Comparison of ENCODE assay signal across 1 cellular context in the genomic region with DNA sequence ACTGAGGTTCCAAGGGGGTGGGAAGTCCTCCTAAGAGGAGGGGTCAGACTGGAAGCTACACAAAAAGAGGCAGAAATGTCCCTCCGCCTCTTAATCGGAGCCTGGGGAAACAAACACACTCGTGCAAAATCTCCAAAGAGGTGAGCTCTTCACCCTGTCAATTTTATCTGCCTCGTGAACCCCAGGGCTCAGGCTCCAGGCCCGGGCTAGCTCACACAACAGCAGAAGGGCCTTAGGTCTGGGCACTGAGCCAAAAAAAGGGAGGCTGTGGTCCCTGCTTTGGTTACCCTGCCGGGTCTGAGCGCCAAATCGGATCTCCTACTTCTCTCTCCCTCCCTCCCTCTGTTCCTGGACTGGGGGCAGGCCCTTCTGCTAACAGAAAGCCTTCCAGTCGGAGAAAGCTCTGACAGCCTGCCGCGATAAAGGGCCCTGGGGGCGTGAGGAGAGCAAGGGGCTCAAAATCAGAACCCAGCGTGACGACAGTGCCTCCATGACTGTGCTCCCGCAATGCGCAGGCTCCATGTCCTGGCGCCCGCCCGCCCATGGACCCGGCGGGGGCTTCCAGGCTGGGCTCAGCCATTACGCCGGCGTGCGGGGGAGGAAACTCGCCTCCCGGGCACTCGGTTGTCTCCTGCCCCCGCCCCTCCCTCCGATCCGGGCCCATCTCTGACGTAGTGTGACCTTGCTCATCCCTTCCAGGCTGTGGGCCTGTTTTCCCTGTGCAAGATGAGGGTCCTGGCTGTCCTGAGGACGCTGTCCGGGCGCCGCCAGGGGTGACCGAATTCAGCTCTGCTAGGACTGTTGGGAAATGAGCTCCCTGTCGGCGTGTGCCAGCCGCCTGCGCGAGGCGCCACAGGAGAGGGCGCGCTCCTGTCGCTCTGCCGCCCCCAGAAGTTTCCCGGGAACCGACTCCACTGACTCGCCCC.
TF ChIP-seq lines count a peak whose summit lies in the region.

No MANE protein-coding gene starts in this region.

TF ChIP-seq in WTC11, 78 proteins besides CTCF, POLR2A, EP300 and RAD21 (continued from another document and continues in another):
- TF ChIP-seq, protein P1, sequence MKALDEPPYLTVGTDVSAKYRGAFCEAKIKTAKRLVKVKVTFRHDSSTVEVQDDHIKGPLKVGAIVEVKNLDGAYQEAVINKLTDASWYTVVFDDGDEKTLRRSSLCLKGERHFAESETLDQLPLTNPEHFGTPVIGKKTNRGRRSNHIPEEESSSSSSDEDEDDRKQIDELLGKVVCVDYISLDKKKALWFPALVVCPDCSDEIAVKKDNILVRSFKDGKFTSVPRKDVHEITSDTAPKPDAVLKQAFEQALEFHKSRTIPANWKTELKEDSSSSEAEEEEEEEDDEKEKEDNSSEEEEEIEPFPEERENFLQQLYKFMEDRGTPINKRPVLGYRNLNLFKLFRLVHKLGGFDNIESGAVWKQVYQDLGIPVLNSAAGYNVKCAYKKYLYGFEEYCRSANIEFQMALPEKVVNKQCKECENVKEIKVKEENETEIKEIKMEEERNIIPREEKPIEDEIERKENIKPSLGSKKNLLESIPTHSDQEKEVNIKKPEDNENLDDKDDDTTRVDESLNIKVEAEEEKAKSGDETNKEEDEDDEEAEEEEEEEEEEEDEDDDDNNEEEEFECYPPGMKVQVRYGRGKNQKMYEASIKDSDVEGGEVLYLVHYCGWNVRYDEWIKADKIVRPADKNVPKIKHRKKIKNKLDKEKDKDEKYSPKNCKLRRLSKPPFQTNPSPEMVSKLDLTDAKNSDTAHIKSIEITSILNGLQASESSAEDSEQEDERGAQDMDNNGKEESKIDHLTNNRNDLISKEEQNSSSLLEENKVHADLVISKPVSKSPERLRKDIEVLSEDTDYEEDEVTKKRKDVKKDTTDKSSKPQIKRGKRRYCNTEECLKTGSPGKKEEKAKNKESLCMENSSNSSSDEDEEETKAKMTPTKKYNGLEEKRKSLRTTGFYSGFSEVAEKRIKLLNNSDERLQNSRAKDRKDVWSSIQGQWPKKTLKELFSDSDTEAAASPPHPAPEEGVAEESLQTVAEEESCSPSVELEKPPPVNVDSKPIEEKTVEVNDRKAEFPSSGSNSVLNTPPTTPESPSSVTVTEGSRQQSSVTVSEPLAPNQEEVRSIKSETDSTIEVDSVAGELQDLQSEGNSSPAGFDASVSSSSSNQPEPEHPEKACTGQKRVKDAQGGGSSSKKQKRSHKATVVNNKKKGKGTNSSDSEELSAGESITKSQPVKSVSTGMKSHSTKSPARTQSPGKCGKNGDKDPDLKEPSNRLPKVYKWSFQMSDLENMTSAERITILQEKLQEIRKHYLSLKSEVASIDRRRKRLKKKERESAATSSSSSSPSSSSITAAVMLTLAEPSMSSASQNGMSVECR (CRISPR knock-in tag; IDR thresholded peaks at IDR 0.05; ENCODE audit: borderline replicate concordance) = peak; percentile 70; the same call in 1 of the 2 replicates
- TF ChIP-seq EMX1 (CRISPR knock-in tag; IDR thresholded peaks at IDR 0.05) (0 out of 2 replicates have a peak, but pooled peaks have one; percentile 42), ATF1 (CRISPR knock-in tag; IDR thresholded peaks at IDR 0.05) (0 out of 2 replicates have a peak, but pooled peaks have one; percentile 36), CBFB (CRISPR knock-in tag; IDR thresholded peaks at IDR 0.05; ENCODE audit: low read depth) (no peak), NFATC4 (CRISPR knock-in tag; IDR thresholded peaks at IDR 0.05) (no peak), OVOL2 (CRISPR knock-in tag; IDR thresholded peaks at IDR 0.05; ENCODE audit: borderline replicate concordance) (no peak), TEAD1 (CRISPR knock-in tag; IDR thresholded peaks at IDR 0.05) (0 out of 2 replicates have a peak, but pooled peaks have one; percentile 57), GABPB1 (CRISPR knock-in tag; IDR thresholded peaks at IDR 0.05) (0 out of 2 replicates have a peak, but pooled peaks have one; percentile 6), ZNF317 (CRISPR knock-in tag; IDR thresholded peaks at IDR 0.05; ENCODE audit: borderline replicate concordance, low read depth) (no peak), NFYB (CRISPR knock-in tag; conservative IDR thresholded peaks at IDR 0.05; ENCODE audit: low read depth) (no peak), IRF2 (CRISPR knock-in tag; IDR thresholded peaks at IDR 0.05; ENCODE audit: borderline replicate concordance, low read depth) (no peak), JAZF1 (CRISPR knock-in tag; IDR thresholded peaks at IDR 0.05) (no peak)
- TF ChIP-seq, protein P2, sequence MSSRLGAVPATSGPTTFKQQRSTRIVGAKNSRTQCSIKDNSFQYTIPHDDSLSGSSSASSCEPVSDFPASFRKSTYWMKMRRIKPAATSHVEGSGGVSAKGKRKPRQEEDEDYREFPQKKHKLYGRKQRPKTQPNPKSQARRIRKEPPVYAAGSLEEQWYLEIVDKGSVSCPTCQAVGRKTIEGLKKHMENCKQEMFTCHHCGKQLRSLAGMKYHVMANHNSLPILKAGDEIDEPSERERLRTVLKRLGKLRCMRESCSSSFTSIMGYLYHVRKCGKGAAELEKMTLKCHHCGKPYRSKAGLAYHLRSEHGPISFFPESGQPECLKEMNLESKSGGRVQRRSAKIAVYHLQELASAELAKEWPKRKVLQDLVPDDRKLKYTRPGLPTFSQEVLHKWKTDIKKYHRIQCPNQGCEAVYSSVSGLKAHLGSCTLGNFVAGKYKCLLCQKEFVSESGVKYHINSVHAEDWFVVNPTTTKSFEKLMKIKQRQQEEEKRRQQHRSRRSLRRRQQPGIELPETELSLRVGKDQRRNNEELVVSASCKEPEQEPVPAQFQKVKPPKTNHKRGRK (CRISPR knock-in tag; IDR thresholded peaks at IDR 0.05; ENCODE audit: borderline replicate concordance) = no peak
- TF ChIP-seq, protein P3, sequence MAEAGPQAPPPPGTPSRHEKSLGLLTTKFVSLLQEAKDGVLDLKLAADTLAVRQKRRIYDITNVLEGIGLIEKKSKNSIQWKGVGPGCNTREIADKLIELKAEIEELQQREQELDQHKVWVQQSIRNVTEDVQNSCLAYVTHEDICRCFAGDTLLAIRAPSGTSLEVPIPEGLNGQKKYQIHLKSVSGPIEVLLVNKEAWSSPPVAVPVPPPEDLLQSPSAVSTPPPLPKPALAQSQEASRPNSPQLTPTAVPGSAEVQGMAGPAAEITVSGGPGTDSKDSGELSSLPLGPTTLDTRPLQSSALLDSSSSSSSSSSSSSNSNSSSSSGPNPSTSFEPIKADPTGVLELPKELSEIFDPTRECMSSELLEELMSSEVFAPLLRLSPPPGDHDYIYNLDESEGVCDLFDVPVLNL (CRISPR knock-in tag; IDR thresholded peaks at IDR 0.05; ENCODE audit: borderline replicate concordance, low read depth) = no peak
- TF ChIP-seq, protein P4, sequence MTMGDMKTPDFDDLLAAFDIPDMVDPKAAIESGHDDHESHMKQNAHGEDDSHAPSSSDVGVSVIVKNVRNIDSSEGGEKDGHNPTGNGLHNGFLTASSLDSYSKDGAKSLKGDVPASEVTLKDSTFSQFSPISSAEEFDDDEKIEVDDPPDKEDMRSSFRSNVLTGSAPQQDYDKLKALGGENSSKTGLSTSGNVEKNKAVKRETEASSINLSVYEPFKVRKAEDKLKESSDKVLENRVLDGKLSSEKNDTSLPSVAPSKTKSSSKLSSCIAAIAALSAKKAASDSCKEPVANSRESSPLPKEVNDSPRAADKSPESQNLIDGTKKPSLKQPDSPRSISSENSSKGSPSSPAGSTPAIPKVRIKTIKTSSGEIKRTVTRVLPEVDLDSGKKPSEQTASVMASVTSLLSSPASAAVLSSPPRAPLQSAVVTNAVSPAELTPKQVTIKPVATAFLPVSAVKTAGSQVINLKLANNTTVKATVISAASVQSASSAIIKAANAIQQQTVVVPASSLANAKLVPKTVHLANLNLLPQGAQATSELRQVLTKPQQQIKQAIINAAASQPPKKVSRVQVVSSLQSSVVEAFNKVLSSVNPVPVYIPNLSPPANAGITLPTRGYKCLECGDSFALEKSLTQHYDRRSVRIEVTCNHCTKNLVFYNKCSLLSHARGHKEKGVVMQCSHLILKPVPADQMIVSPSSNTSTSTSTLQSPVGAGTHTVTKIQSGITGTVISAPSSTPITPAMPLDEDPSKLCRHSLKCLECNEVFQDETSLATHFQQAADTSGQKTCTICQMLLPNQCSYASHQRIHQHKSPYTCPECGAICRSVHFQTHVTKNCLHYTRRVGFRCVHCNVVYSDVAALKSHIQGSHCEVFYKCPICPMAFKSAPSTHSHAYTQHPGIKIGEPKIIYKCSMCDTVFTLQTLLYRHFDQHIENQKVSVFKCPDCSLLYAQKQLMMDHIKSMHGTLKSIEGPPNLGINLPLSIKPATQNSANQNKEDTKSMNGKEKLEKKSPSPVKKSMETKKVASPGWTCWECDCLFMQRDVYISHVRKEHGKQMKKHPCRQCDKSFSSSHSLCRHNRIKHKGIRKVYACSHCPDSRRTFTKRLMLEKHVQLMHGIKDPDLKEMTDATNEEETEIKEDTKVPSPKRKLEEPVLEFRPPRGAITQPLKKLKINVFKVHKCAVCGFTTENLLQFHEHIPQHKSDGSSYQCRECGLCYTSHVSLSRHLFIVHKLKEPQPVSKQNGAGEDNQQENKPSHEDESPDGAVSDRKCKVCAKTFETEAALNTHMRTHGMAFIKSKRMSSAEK (CRISPR knock-in tag; IDR thresholded peaks at IDR 0.05; ENCODE audit: borderline replicate concordance) = no peak
- TF ChIP-seq, protein P5, sequence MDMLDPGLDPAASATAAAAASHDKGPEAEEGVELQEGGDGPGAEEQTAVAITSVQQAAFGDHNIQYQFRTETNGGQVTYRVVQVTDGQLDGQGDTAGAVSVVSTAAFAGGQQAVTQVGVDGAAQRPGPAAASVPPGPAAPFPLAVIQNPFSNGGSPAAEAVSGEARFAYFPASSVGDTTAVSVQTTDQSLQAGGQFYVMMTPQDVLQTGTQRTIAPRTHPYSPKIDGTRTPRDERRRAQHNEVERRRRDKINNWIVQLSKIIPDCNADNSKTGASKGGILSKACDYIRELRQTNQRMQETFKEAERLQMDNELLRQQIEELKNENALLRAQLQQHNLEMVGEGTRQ (CRISPR knock-in tag; IDR thresholded peaks at IDR 0.05) = no peak
- TF ChIP-seq, protein P6, sequence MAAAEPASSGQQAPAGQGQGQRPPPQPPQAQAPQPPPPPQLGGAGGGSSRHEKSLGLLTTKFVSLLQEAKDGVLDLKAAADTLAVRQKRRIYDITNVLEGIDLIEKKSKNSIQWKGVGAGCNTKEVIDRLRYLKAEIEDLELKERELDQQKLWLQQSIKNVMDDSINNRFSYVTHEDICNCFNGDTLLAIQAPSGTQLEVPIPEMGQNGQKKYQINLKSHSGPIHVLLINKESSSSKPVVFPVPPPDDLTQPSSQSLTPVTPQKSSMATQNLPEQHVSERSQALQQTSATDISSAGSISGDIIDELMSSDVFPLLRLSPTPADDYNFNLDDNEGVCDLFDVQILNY (CRISPR knock-in tag; IDR thresholded peaks at IDR 0.05) = 0 out of 2 replicates have a peak, but pooled peaks have one; percentile 38
- TF ChIP-seq, protein P7, sequence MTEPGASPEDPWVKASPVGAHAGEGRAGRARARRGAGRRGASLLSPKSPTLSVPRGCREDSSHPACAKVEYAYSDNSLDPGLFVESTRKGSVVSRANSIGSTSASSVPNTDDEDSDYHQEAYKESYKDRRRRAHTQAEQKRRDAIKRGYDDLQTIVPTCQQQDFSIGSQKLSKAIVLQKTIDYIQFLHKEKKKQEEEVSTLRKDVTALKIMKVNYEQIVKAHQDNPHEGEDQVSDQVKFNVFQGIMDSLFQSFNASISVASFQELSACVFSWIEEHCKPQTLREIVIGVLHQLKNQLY (CRISPR knock-in tag; IDR thresholded peaks at IDR 0.05) = no peak
- TF ChIP-seq, protein P8, sequence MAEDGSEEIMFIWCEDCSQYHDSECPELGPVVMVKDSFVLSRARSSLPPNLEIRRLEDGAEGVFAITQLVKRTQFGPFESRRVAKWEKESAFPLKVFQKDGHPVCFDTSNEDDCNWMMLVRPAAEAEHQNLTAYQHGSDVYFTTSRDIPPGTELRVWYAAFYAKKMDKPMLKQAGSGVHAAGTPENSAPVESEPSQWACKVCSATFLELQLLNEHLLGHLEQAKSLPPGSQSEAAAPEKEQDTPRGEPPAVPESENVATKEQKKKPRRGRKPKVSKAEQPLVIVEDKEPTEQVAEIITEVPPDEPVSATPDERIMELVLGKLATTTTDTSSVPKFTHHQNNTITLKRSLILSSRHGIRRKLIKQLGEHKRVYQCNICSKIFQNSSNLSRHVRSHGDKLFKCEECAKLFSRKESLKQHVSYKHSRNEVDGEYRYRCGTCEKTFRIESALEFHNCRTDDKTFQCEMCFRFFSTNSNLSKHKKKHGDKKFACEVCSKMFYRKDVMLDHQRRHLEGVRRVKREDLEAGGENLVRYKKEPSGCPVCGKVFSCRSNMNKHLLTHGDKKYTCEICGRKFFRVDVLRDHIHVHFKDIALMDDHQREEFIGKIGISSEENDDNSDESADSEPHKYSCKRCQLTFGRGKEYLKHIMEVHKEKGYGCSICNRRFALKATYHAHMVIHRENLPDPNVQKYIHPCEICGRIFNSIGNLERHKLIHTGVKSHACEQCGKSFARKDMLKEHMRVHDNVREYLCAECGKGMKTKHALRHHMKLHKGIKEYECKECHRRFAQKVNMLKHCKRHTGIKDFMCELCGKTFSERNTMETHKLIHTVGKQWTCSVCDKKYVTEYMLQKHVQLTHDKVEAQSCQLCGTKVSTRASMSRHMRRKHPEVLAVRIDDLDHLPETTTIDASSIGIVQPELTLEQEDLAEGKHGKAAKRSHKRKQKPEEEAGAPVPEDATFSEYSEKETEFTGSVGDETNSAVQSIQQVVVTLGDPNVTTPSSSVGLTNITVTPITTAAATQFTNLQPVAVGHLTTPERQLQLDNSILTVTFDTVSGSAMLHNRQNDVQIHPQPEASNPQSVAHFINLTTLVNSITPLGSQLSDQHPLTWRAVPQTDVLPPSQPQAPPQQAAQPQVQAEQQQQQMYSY (CRISPR knock-in tag; IDR thresholded peaks at IDR 0.05) = no peak
- TF ChIP-seq, protein P9, sequence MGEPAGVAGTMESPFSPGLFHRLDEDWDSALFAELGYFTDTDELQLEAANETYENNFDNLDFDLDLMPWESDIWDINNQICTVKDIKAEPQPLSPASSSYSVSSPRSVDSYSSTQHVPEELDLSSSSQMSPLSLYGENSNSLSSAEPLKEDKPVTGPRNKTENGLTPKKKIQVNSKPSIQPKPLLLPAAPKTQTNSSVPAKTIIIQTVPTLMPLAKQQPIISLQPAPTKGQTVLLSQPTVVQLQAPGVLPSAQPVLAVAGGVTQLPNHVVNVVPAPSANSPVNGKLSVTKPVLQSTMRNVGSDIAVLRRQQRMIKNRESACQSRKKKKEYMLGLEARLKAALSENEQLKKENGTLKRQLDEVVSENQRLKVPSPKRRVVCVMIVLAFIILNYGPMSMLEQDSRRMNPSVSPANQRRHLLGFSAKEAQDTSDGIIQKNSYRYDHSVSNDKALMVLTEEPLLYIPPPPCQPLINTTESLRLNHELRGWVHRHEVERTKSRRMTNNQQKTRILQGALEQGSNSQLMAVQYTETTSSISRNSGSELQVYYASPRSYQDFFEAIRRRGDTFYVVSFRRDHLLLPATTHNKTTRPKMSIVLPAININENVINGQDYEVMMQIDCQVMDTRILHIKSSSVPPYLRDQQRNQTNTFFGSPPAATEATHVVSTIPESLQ (CRISPR knock-in tag; IDR thresholded peaks at IDR 0.05) = no peak
- TF ChIP-seq, protein P10, sequence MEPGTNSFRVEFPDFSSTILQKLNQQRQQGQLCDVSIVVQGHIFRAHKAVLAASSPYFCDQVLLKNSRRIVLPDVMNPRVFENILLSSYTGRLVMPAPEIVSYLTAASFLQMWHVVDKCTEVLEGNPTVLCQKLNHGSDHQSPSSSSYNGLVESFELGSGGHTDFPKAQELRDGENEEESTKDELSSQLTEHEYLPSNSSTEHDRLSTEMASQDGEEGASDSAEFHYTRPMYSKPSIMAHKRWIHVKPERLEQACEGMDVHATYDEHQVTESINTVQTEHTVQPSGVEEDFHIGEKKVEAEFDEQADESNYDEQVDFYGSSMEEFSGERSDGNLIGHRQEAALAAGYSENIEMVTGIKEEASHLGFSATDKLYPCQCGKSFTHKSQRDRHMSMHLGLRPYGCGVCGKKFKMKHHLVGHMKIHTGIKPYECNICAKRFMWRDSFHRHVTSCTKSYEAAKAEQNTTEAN (CRISPR knock-in tag; IDR thresholded peaks at IDR 0.05) = peak; percentile 71; the same call in 1 of the 2 replicates
- TF ChIP-seq, protein P11, sequence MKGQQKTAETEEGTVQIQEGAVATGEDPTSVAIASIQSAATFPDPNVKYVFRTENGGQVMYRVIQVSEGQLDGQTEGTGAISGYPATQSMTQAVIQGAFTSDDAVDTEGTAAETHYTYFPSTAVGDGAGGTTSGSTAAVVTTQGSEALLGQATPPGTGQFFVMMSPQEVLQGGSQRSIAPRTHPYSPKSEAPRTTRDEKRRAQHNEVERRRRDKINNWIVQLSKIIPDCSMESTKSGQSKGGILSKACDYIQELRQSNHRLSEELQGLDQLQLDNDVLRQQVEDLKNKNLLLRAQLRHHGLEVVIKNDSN (CRISPR knock-in tag; IDR thresholded peaks at IDR 0.05) = no peak
